Comparison of ENCODE assay signal across 8 cellular contexts in genomic region chr3:78092512-78092911, GRCh38.
A peak's percentile ranks its signal among the peaks of the same experiment; 100 is the strongest.
DNase-seq lines count a peak whose midpoint lies in the region; ATAC-seq and TF ChIP-seq lines count a peak whose summit lies in the region.
"Not testable (repeated sequence)": the region's sequence is repeated elsewhere in the genome, so short reads cannot be mapped to it uniquely, and the experiment has no call there.

No MANE protein-coding gene starts in this region.

- not testable (repeated sequence) for H3K36me3 Mint-ChIP-seq in endodermal cell (ENCODE audit: low read depth)

- not testable (repeated sequence) for TF ChIP-seq POLR2A in heart left ventricle (IDR thresholded peaks at IDR 0.05)

- peaks cover 16% of the 10 kb centered on the region for H3K9me3 Mint-ChIP-seq in endodermal cell

- not testable (repeated sequence) for H3K27ac Mint-ChIP-seq in endodermal cell

- peaks cover 31% of the 10 kb centered on the region for H3K9me3 ChIP-seq in endodermal cell (ENCODE audit: control insufficient read depth, low read length)
- not testable (repeated sequence) for H3K9me3 ChIP-seq in heart left ventricle; right cardiac atrium (ENCODE audit: control insufficient read depth, low read length)

- not testable (repeated sequence) for H3K27me3 ChIP-seq in endodermal cell (ENCODE audit: control insufficient read depth, insufficient read depth, low read length, poor library complexity, severe bottlenecking); heart left ventricle; right cardiac atrium (ENCODE audit: control insufficient read depth, insufficient read depth)

- H3K27me3 Mint-ChIP-seq in endodermal cell (ENCODE audit: insufficient read depth): not testable (repeated sequence)

- not testable (repeated sequence) for H3K4me3 ChIP-seq in astrocyte of the cerebellum (ENCODE audit: low read depth, low read length); fibroblast of pulmonary artery (replicated peaks; ENCODE audit: low read depth, low read length); heart left ventricle; right cardiac atrium (ENCODE audit: low read length)
- peak overlapping the region; percentile 61 for H3K4me3 ChIP-seq in endodermal cell (ENCODE audit: low read length)

- peak; percentile 13 for DNase-seq in A172 (ENCODE audit: low spot score)
- peak; percentile 13 for DNase-seq in HCEC 1CT
- DNase-seq in NCI-H226: peak; percentile 10
- DNase-seq in astrocyte of the cerebellum (ENCODE audit: low read depth): peak; percentile 23
- not testable (repeated sequence) for DNase-seq in endodermal cell, right cardiac atrium
- DNase-seq in fibroblast of pulmonary artery (ENCODE audit: low read depth): peak; percentile 27
- peak in 1 of 5 donors; percentile 43 for DNase-seq in heart left ventricle

- intact Hi-C loops in heart left ventricle (cut with DNase I): loop anchor here in 1 of 10 donors (10.0 kb wide), 1 partner anchor 92 kb away; no protein-coding TSS in a partner anchor
- intact Hi-C loops in right cardiac atrium (cut with DNase I): not testable (repeated sequence)

- TF ChIP-seq CTCF in astrocyte of the cerebellum (IDR thresholded peaks at IDR 0.05; ENCODE audit: low read depth, low read length, missing control alignments); endodermal cell (conservative IDR thresholded peaks at IDR 0.05); fibroblast of pulmonary artery (IDR thresholded peaks at IDR 0.05; ENCODE audit: low read length, missing control alignments); heart left ventricle (IDR thresholded peaks at IDR 0.05): not testable (repeated sequence)

- H3K4me3 Mint-ChIP-seq in endodermal cell: not testable (repeated sequence)

- H3K4me1 Mint-ChIP-seq in endodermal cell: not testable (repeated sequence)

- H3K27ac ChIP-seq in endodermal cell (ENCODE audit: low read depth, low read length): not testable (repeated sequence)
- H3K27ac ChIP-seq in heart left ventricle (peak overlapping the region in 11 of 12 donors; percentile 18 to 76 (median 68)), right cardiac atrium (ENCODE audit: low read length) (peak overlapping the region; percentile 75)

- not testable (repeated sequence) for H3K9ac ChIP-seq in endodermal cell (ENCODE audit: extremely low read depth, low read length, poor library complexity, severe bottlenecking)

- H3K36me3 ChIP-seq in endodermal cell (ENCODE audit: control insufficient read depth, insufficient read depth, low read length); heart left ventricle: not testable (repeated sequence)

- not testable (repeated sequence) for H3K4me1 ChIP-seq in endodermal cell (ENCODE audit: control insufficient read depth, insufficient read depth, low read length); right cardiac atrium (ENCODE audit: control insufficient read depth, insufficient read depth, low read length)
- H3K4me1 ChIP-seq in heart left ventricle: peaks cover 0 to 21% (median 4%) of the 10 kb centered on the region in 12 donors

- in situ Hi-C loops in astrocyte of the cerebellum (cut with HindIII; ENCODE audit: low sequenced_read_pairs): not testable (repeated sequence)

- ATAC-seq in heart left ventricle (peak; percentile 39 to 73 (median 66)), right cardiac atrium (peak in 1 of 2 donors; percentile 64)
